14 cellular contexts compared by ENCODE assay signal in the genomic region with DNA sequence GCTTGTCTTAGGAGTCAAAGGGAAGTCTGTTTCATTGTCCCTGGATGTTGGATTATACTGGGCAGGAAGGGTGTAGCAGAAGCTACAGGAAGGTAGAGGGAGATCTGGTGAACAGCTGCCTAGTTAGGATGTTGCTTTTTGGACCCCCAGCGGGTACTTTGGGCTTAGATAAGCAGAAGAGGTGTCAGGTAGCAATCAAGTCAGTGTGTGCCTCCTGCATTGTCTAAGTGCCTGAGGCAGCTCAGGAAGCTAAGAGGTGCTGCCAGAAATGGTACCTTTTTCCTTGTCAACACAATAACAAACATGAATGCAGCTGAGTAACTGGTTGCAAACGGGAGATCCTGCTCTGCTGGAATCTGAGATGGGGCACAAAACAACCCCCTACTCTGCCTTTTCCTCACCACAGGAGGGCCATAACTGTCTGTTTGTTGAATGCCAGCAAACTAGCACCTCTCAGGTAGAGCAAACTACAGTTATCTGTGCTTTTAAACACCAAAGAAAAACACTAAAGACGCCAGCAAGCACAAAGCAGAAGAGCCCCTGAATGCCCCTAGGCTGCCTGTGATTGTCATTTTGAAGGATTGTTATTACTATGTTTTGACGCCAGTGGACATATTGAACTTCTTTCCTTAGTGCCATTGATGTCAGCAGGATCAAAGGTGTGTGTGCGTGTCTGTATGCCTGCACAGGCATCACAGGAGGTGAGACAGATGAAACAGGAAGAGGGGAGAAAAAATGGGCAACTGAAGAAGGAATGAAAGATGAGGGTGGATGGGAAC.
"Had no signal": no experiment of that assay in that cellular context is flagged by ENCODE, and none has a peak within 500 bp of the region (broad histone marks: within the 10 kb centered on the region; RNA-seq: fewer than 3 reads in every experiment).

No MANE protein-coding gene starts in this region.

- DNase-seq: activated CD4-positive, alpha-beta memory T cell treated with anti-CD3 and anti-CD28 coated beads for 36 hours; activated CD4-positive, alpha-beta T cell treated with anti-CD3 and anti-CD28 coated beads for 1 hour; activated gamma-delta T cell; activated T-cell treated with anti-CD3 and anti-CD28 coated beads, Interleukin-2, amount 50 U/mL, for 48 hours; islet precursor cell; left lung; sigmoid colon; stimulated activated CD4-positive, alpha-beta T cell treated with anti-CD3 and anti-CD28 coated beads, Interleukin-12 subunit alpha, Interleukin-12 subunit beta, amount 100 ng/mL, for 4 hours; stimulated activated naive CD4-positive, alpha-beta T cell treated with Interleukin-2 at 50 U/mL for 16 hours; T-helper 9 cell; upper lobe of left lung had no signal

- H3K4me3 ChIP-seq: ascending aorta, esophagus muscularis mucosa, left lung, sigmoid colon, upper lobe of left lung had no signal

- H3K27ac ChIP-seq: ascending aorta, esophagus muscularis mucosa, left lung, sigmoid colon, upper lobe of left lung had no signal

- H3K36me3 ChIP-seq: ascending aorta, esophagus muscularis mucosa, left lung, sigmoid colon, upper lobe of left lung had no signal

- H3K9me3 ChIP-seq: ascending aorta, esophagus muscularis mucosa, sigmoid colon, upper lobe of left lung had no signal

- H3K27me3 ChIP-seq: ascending aorta, esophagus muscularis mucosa, left lung, sigmoid colon, upper lobe of left lung had no signal

- H3K4me1 ChIP-seq: ascending aorta, esophagus muscularis mucosa, left lung, sigmoid colon, upper lobe of left lung had no signal

- ATAC-seq: left lung; natural killer cell treated with Interleukin-12 subunit alpha and Interleukin-12 subunit beta and Interleukin-15 and Interleukin-18, amount 100 ng/mL, for 72 hours had no signal
